In the genomic region with DNA sequence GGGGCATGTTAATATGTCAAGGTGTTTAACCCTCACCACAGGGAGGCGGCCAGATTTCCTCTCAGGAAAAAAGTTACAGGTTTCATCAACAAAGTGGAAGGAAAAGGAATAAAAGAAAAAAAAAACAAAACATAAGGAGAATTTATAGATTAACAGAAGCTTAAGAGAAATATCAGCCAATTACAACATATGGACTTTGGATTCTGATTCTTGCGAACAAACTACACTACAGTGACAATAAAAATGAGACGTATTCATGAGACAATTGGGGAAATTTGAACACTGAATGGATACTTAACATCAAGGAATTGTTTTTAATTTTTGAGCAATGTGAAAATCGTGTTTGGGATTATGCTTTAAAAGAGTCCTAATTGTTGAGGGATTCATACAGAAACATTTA, we compare ENCODE assay signal across 8 cellular contexts.
"Had no signal": no experiment of that assay in that cellular context is flagged by ENCODE, and none has a peak within 500 bp of the region (broad histone marks: within the 10 kb centered on the region; RNA-seq: fewer than 3 reads in every experiment).

No MANE protein-coding gene starts in this region.

- H3K9me3 ChIP-seq: HAP-1 had no signal

- H3K4me3 ChIP-seq: GM23248, HAP-1 had no signal

- H3K9ac ChIP-seq: GM23248 had no signal

- DNase-seq: GM23248, GOT3, H7, HFFc6, IMR-90 had no signal

- H3K4me1 ChIP-seq: HAP-1 had no signal

- H3K27ac ChIP-seq: GM23248, HL-60 had no signal

- H3K9me3 Mint-ChIP-seq: HFFc6 had no signal

- H3K4me3 Mint-ChIP-seq: HFFc6 had no signal

- ATAC-seq: HCT116 had no signal

- H2AFZ ChIP-seq: GM23248 had no signal

- H3K27ac Mint-ChIP-seq: HFFc6 had no signal

- H3K36me3 ChIP-seq: HAP-1 had no signal
